8 cellular contexts compared by ENCODE assay signal in genomic region chr11:3807856-3808845, GRCh38. TPM values are rescaled to one million over a fixed set of nuclear protein-coding genes. Genes with fewer than 3 reads are reported as not detected.
A peak's percentile ranks its signal among the peaks of the same experiment; 100 is the strongest.
DNase-seq lines count a peak whose midpoint lies in the region; ATAC-seq and TF ChIP-seq lines count a peak whose summit lies in the region.

TSS of gene PGAP2 (plus strand) at chr11:3808560. CDS start at chr11:3811260, 2,700 bp downstream.

- H3K9me3 ChIP-seq in adrenal gland (replicated peaks in 1 of 3) (no peaks in the 10 kb centered on the region), left ventricle myocardium inferior (replicated peaks) (no peaks in the 10 kb centered on the region), prostate gland (no peaks in the 10 kb centered on the region)

- H3K27ac ChIP-seq in adrenal gland (peak within 1 kb of the TSS in 1 of 5 donors; percentile 16), left ventricle myocardium inferior (replicated peaks) (peak within 1 kb of the TSS; percentile 84), prostate gland (peak within 1 kb of the TSS; percentile 80 to 84)

- H3K27me3 ChIP-seq in adrenal gland = no peaks in the 10 kb centered on the region
- no peaks in the 10 kb centered on the region for H3K27me3 ChIP-seq in left ventricle myocardium inferior (ENCODE audit: low read depth)
- H3K27me3 ChIP-seq in prostate gland (replicated peaks; ENCODE audit: insufficient read depth) = no peaks in the 10 kb centered on the region

- peak; percentile 61 for ATAC-seq in GM21528 (IDR thresholded peaks at IDR 0.05; ENCODE audit: low FRiP score, unreplicated experiment)

- peaks cover 6 to 7% of the 10 kb centered on the region in 2 donors for H3K4me1 ChIP-seq in adrenal gland (replicated peaks in 1 of 2)
- H3K4me1 ChIP-seq in left ventricle myocardium inferior = peaks cover 42% of the 10 kb centered on the region
- no peaks in the 10 kb centered on the region for H3K4me1 ChIP-seq in prostate gland (replicated peaks)

- peak within 1 kb of the TSS in 3 of 4 donors; percentile 60 to 91 (median 64) for H3K4me3 ChIP-seq in adrenal gland
- peak within 1 kb of the TSS; percentile 82 for H3K4me3 ChIP-seq in left ventricle myocardium inferior
- H3K4me3 ChIP-seq in prostate gland = peak within 1 kb of the TSS; percentile 54 to 72

- intact Hi-C loops in adrenal gland (cut with DNase I) (no loop called here), left ventricle myocardium inferior (cut with micrococcal nuclease) (no loop called here), prostate gland (cut with DNase I) (no loop called here)

- DNase-seq in DMS53 (lab: John Stamatoyannopoulos, UW) (peak; percentile 92), LHCN-M2 (ENCODE audit: low read depth) (peak; percentile 51), SKM-1 (lab: John Stamatoyannopoulos, UW; ENCODE audit: unreplicated experiment) (peak; percentile 31), adrenal gland (peak; percentile 41 to 73 (median 60)), left ventricle myocardium inferior (peak; percentile 73), prostate gland (ENCODE audit: low spot score) (peak; percentile 61), NCI-H446 treated with DMSO at 0.1 percent for 48 hours (lab: John Stamatoyannopoulos, UW) (no peak)

- H3K36me3 ChIP-seq in adrenal gland (replicated peaks in 1 of 2) (no peaks in the 10 kb centered on the region), left ventricle myocardium inferior (no peaks in the 10 kb centered on the region), prostate gland (no peaks in the 10 kb centered on the region)

- WGBS in adrenal gland, 4 donors = 0 to 3% (median 1%) methylated on average over 19 to 53 of the region's 53 CpGs
- 2% methylated on average over 33 of the region's 53 CpGs for WGBS in prostate gland

- TF ChIP-seq POLR2A in adrenal gland (IDR thresholded peaks at IDR 0.05) = no peak
- TF ChIP-seq POLR2A in prostate gland (IDR thresholded peaks at IDR 0.05) = peak; percentile 19

- TF ChIP-seq CTCF in adrenal gland (IDR thresholded peaks at IDR 0.05) (peak; percentile 31 to 61 (median 54)), left ventricle myocardium inferior (IDR thresholded peaks at IDR 0.05; ENCODE audit: borderline replicate concordance) (peak; percentile 76), prostate gland (IDR thresholded peaks at IDR 0.05) (peak in 3 of 4 experiments; percentile 33 to 75 (median 60))

RNA-seq across cellular contexts. Expression of gene PGAP2, which starts in this region (rescaled TPM):
- 13.7 and 18.5 TPM in 2 replicates for total RNA-seq in LHCN-M2 (2014; rRNA removed)
- 16.0 TPM for polyA plus RNA-seq in LHCN-M2 (2012)
- 10 to 100 TPM in 7 of 8 donors, 1 to 10 TPM in 1; 4.6 to 32.5 (median 19.9) TPM for total RNA-seq in adrenal gland
- polyA plus RNA-seq in adrenal gland = 10 to 100 TPM; 17.2 to 44.0 (median 21.9) TPM
- total RNA-seq in left ventricle myocardium inferior = 27.8 TPM
- total RNA-seq in prostate gland = 10 to 100 TPM; 26.6 to 33.5 TPM
